ENCODE assay signal across 18 cellular contexts in genomic region chr15:49110158-49110944, GRCh38.
"Had no signal": no experiment of that assay in that cellular context is flagged by ENCODE, and none has a peak within 500 bp of the region (broad histone marks: within the 10 kb centered on the region; RNA-seq: fewer than 3 reads in every experiment).

No MANE protein-coding gene starts in this region.

- H3K27ac ChIP-seq: lower lobe of right lung, prostate gland, thyroid gland, WERI-Rb-1 had no signal

- H3K27me3 ChIP-seq: thyroid gland had no signal

- ATAC-seq: activated CD8-positive, alpha-beta T cell treated with anti-CD3 and anti-CD28 coated beads, Interleukin-2, amount 10 ng/mL, durations not matched to agents 7 days and 5 days; activated naive CD8-positive, alpha-beta T cell treated with anti-CD3 and anti-CD28 coated beads, Interleukin-2, amount 50 U/mL, for 24 hours; left colon; lower lobe of right lung; naive thymus-derived CD8-positive, alpha-beta T cell; stimulated activated naive CD8-positive, alpha-beta T cell treated with anti-CD3 and anti-CD28 coated beads, Interleukin-15, Interleukin-2, amounts not matched to agents 100 U/mL and 50 U/mL, for 24 hours had no signal

- H3K27me3 Mint-ChIP-seq: activated naive CD8-positive, alpha-beta T cell treated with anti-CD3 and anti-CD28 coated beads, Interleukin-2, amount 50 U/mL, for 24 hours; naive thymus-derived CD8-positive, alpha-beta T cell had no signal

- H3K4me1 ChIP-seq: lower lobe of right lung, prostate gland, thyroid gland had no signal

- FAIRE-seq: keratinocyte had no signal

- H3K4me1 Mint-ChIP-seq: activated naive CD8-positive, alpha-beta T cell treated with anti-CD3 and anti-CD28 coated beads, Interleukin-2, amount 50 U/mL, for 24 hours had no signal

- H3K9me3 ChIP-seq: prostate gland, thyroid gland had no signal

- H3K36me3 ChIP-seq: lower lobe of right lung, prostate gland, WERI-Rb-1 had no signal

- DNase-seq: activated CD4-positive, alpha-beta T cell treated with anti-CD3 and anti-CD28 coated beads for 1 hour; activated CD4-positive, alpha-beta T cell treated with anti-CD3 and anti-CD28 coated beads, Interleukin-2, amount 50 U/mL, for 1 hour; activated CD8-positive, alpha-beta T cell treated with anti-CD3 and anti-CD28 coated beads, Interleukin-2, amount 10 ng/mL, durations not matched to agents 7 days and 5 days; activated gamma-delta T cell; activated naive CD4-positive, alpha-beta T cell treated with anti-CD3 and anti-CD28 coated beads, Interleukin-2, amount 50 U/mL, for 16 hours; activated naive CD8-positive, alpha-beta T cell treated with anti-CD3 and anti-CD28 coated beads, Interleukin-2, amount 50 U/mL, for 24 hours; foreskin melanocyte; left colon; lower lobe of right lung; naive thymus-derived CD8-positive, alpha-beta T cell; stimulated activated CD4-positive, alpha-beta T cell treated with anti-CD3 and anti-CD28 coated beads, Interleukin-4, amount 100 ng/mL, for 24 hours; stimulated activated naive CD8-positive, alpha-beta T cell treated with anti-CD3 and anti-CD28 coated beads, Interleukin-15, Interleukin-2, amounts not matched to agents 100 U/mL and 50 U/mL, for 24 hours; thyroid gland; WERI-Rb-1 had no signal

- H3K27ac Mint-ChIP-seq: activated CD8-positive, alpha-beta T cell treated with anti-CD3 and anti-CD28 coated beads, Interleukin-2, amount 10 ng/mL, durations not matched to agents 7 days and 5 days; activated naive CD8-positive, alpha-beta T cell treated with anti-CD3 and anti-CD28 coated beads, Interleukin-2, amount 50 U/mL, for 24 hours; activated T-helper 1 cell treated with anti-CD3 and anti-CD28 coated beads, Interleukin-12 subunit alpha, Interleukin-12 subunit beta, Interleukin-2, Interleukin-4 antibody, amounts not matched to agents 30 ng/mL and 10 ng/mL and 1 ng/mL, durations not matched to agents 14 hours and 24 hours and 36 hours; naive thymus-derived CD8-positive, alpha-beta T cell; T-helper 2 cell treated with Interferon-gamma antibody and Interleukin-4, amounts not matched to agents 5 μg/mL and 100 μg/mL, for 36 hours had no signal

- H3K4me3 ChIP-seq: lower lobe of right lung, prostate gland, thyroid gland had no signal

- H3K4me3 Mint-ChIP-seq: activated CD8-positive, alpha-beta T cell treated with anti-CD3 and anti-CD28 coated beads, Interleukin-2, amount 10 ng/mL, durations not matched to agents 7 days and 5 days; activated naive CD8-positive, alpha-beta T cell treated with anti-CD3 and anti-CD28 coated beads, Interleukin-2, amount 50 U/mL, for 24 hours; activated T-helper 1 cell treated with anti-CD3 and anti-CD28 coated beads, Interleukin-12 subunit alpha, Interleukin-12 subunit beta, Interleukin-2, Interleukin-4 antibody, amounts not matched to agents 30 ng/mL and 10 ng/mL and 1 ng/mL, durations not matched to agents 14 hours and 24 hours and 36 hours; naive thymus-derived CD8-positive, alpha-beta T cell; T-helper 2 cell treated with Interferon-gamma antibody and Interleukin-4, amounts not matched to agents 5 μg/mL and 100 μg/mL, for 36 hours had no signal
